Comparison of ENCODE assay signal across 1 cellular context in the genomic region with DNA sequence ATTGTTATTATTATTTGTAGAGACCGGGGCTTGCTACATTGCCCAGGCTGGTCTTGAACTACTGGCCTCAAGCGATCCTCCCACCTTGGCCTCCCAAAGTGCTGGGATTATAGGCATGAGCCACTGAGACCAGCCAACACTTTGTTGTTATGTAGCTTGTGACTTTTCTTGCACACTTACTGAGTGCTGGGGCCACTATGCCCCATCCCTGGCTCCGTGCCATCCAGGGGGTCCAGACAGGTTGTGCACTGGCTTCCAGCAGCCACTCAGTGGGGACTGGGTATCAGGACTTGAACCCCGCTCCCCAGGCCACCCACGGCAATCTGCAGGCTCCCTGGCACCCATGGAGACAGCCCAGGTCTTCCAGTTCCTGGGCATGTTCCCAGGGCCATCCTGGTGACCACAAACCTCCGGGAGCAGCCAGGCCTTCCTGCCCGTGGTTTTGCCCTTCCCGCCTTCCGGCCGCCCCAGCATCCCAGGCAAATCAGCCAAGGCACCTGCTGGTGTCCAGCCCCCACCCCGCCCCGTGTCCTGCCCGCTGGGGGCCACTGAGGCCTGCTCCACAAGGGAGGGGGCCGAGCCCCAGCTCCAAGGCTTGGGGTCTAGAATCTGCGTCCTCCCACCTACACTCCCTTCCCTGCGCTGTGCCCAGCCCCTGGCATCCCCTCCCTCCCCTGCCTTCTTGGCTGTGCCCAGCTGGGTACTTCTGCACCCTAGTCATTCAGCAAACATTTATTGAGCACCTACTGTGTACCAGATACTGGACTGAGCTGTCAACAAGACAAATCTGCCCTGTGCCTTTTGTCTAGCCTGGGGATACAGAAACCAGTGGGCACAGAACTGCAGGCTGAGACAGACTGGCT.
TF ChIP-seq lines count a peak whose summit lies in the region.

No MANE protein-coding gene starts in this region.

TF ChIP-seq in HepG2, 621 proteins besides CTCF, POLR2A, EP300 and RAD21 (continued from another document and continues in another):
- peak; percentile 74 for TF ChIP-seq AFF4 (CRISPR knock-in tag; IDR thresholded peaks at IDR 0.05)
- TF ChIP-seq ZKSCAN1 (IDR thresholded peaks at IDR 0.05; ENCODE audit: low read length): no peak
- TF ChIP-seq, protein P1, sequence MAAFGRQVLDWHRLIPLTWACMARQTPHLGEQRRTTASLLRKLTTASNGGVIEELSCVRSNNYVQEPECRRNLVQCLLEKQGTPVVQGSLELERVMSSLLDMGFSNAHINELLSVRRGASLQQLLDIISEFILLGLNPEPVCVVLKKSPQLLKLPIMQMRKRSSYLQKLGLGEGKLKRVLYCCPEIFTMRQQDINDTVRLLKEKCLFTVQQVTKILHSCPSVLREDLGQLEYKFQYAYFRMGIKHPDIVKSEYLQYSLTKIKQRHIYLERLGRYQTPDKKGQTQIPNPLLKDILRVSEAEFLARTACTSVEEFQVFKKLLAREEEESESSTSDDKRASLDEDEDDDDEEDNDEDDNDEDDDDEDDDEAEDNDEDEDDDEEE (CRISPR knock-in tag; IDR thresholded peaks at IDR 0.05): no peak
- TF ChIP-seq ZSCAN30 (CRISPR knock-in tag; IDR thresholded peaks at IDR 0.05): no peak
- no peak for TF ChIP-seq ZNF674 (CRISPR knock-in tag; IDR thresholded peaks at IDR 0.05; ENCODE audit: low read depth)
- TF ChIP-seq ZNF644 (CRISPR knock-in tag; IDR thresholded peaks at IDR 0.05; ENCODE audit: low read depth): 0 out of 2 replicates have a peak, but pooled peaks have one; percentile 42
- no peak for TF ChIP-seq ZNF264 (CRISPR knock-in tag; IDR thresholded peaks at IDR 0.05)
- no peak for TF ChIP-seq ZFAT (CRISPR knock-in tag; conservative IDR thresholded peaks at IDR 0.05)
- no peak for TF ChIP-seq FOXK1 (CRISPR knock-in tag; IDR thresholded peaks at IDR 0.05; ENCODE audit: borderline replicate concordance, low read depth)
- TF ChIP-seq RELA (CRISPR knock-in tag; IDR thresholded peaks at IDR 0.05): no peak
- TF ChIP-seq PLSCR1 (CRISPR knock-in tag; IDR thresholded peaks at IDR 0.05; ENCODE audit: borderline replicate concordance): no peak
- TF ChIP-seq ZNF383 (CRISPR knock-in tag; IDR thresholded peaks at IDR 0.05; ENCODE audit: borderline replicate concordance): no peak
- TF ChIP-seq, protein P2, sequence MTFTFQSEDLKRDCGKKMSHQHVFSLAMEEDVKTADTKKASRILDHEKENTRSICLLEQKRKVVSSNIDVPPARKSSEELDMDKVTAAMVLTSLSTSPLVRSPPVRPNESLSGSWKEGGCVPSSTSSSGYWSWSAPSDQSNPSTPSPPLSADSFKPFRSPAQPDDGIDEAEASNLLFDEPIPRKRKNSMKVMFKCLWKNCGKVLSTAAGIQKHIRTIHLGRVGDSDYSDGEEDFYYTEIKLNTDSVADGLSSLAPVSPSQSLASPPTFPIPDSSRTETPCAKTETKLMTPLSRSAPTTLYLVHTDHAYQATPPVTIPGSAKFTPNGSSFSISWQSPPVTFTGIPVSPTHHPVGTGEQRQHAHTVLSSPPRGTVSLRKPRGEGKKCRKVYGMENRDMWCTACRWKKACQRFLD (CRISPR knock-in tag; IDR thresholded peaks at IDR 0.05; ENCODE audit: borderline replicate concordance): no peak
- TF ChIP-seq SMARCE1 (IDR thresholded peaks at IDR 0.05; ENCODE audit: borderline replicate concordance): no peak
- no peak for TF ChIP-seq ZNF460 (CRISPR knock-in tag; IDR thresholded peaks at IDR 0.05; ENCODE audit: borderline replicate concordance)
- TF ChIP-seq ZNF292 (CRISPR knock-in tag; IDR thresholded peaks at IDR 0.05; ENCODE audit: borderline replicate concordance, low read depth): peak; percentile 58
- TF ChIP-seq ARHGAP35 (CRISPR knock-in tag; IDR thresholded peaks at IDR 0.05; ENCODE audit: borderline replicate concordance): no peak
- TF ChIP-seq ZFP36L1 (CRISPR knock-in tag; IDR thresholded peaks at IDR 0.05): no peak
- TF ChIP-seq CHD4 (IDR thresholded peaks at IDR 0.05; ENCODE audit: borderline replicate concordance, low read length): no peak; the same call in 1 of the 2 replicates
- TF ChIP-seq, protein P3, sequence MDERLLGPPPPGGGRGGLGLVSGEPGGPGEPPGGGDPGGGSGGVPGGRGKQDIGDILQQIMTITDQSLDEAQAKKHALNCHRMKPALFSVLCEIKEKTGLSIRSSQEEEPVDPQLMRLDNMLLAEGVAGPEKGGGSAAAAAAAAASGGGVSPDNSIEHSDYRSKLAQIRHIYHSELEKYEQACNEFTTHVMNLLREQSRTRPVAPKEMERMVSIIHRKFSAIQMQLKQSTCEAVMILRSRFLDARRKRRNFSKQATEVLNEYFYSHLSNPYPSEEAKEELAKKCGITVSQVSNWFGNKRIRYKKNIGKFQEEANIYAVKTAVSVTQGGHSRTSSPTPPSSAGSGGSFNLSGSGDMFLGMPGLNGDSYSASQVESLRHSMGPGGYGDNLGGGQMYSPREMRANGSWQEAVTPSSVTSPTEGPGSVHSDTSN (CRISPR knock-in tag; IDR thresholded peaks at IDR 0.05): no peak
- no peak for TF ChIP-seq ZNF34 (CRISPR knock-in tag; IDR thresholded peaks at IDR 0.05; ENCODE audit: borderline replicate concordance)
- no peak for TF ChIP-seq MYNN (CRISPR knock-in tag; IDR thresholded peaks at IDR 0.05; ENCODE audit: low read depth)
- TF ChIP-seq, protein P4, sequence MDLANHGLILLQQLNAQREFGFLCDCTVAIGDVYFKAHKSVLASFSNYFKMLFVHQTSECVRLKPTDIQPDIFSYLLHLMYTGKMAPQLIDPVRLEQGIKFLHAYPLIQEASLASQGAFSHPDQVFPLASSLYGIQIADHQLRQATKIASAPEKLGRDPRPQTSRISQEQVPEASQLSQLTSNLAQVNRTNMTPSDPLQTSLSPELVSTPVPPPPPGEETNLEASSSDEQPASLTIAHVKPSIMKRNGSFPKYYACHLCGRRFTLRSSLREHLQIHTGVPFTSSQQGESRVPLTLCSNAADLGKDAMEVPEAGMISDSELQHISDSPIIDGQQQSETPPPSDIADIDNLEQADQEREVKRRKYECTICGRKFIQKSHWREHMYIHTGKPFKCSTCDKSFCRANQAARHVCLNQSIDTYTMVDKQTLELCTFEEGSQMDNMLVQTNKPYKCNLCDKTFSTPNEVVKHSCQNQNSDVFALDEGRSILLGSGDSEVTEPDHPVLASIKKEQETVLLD (CRISPR knock-in tag; IDR thresholded peaks at IDR 0.05; ENCODE audit: low read depth): no peak
- no peak for TF ChIP-seq ZNF780A (CRISPR knock-in tag; IDR thresholded peaks at IDR 0.05)
- TF ChIP-seq ZNF605 (CRISPR knock-in tag; IDR thresholded peaks at IDR 0.05): no peak
- no peak for TF ChIP-seq ZNF784 (CRISPR knock-in tag; IDR thresholded peaks at IDR 0.05; ENCODE audit: borderline replicate concordance)
- no peak for TF ChIP-seq SNAPC2 (CRISPR knock-in tag; IDR thresholded peaks at IDR 0.05)
- no peak for TF ChIP-seq NKX3-1 (CRISPR knock-in tag; IDR thresholded peaks at IDR 0.05)
- TF ChIP-seq, protein P5, sequence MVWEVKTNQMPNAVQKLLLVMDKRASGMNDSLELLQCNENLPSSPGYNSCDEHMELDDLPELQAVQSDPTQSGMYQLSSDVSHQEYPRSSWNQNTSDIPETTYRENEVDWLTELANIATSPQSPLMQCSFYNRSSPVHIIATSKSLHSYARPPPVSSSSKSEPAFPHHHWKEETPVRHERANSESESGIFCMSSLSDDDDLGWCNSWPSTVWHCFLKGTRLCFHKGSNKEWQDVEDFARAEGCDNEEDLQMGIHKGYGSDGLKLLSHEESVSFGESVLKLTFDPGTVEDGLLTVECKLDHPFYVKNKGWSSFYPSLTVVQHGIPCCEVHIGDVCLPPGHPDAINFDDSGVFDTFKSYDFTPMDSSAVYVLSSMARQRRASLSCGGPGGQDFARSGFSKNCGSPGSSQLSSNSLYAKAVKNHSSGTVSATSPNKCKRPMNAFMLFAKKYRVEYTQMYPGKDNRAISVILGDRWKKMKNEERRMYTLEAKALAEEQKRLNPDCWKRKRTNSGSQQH (CRISPR knock-in tag; IDR thresholded peaks at IDR 0.05; ENCODE audit: low read depth): no peak
- no peak for TF ChIP-seq NR2F1 (CRISPR knock-in tag; IDR thresholded peaks at IDR 0.05)
- peak; percentile 57; the same call in 1 of the 2 replicates for TF ChIP-seq NCOA2 (CRISPR knock-in tag; IDR thresholded peaks at IDR 0.05)
- TF ChIP-seq ZBTB3 (CRISPR knock-in tag; IDR thresholded peaks at IDR 0.05; ENCODE audit: borderline replicate concordance, low read depth): no peak
- no peak for TF ChIP-seq PPARG (CRISPR knock-in tag; conservative IDR thresholded peaks at IDR 0.05)
- TF ChIP-seq SUZ12 (IDR thresholded peaks at IDR 0.05; ENCODE audit: low read depth, low read length): no peak
- peak; percentile 82; the same call in 1 of the 2 replicates for TF ChIP-seq ZNF768 (CRISPR knock-in tag; IDR thresholded peaks at IDR 0.05)
- no peak for TF ChIP-seq MIER2 (CRISPR knock-in tag; IDR thresholded peaks at IDR 0.05)
- TF ChIP-seq MEIS1 (CRISPR knock-in tag; IDR thresholded peaks at IDR 0.05; ENCODE audit: borderline replicate concordance): no peak
- TF ChIP-seq RBM22 (optimal IDR thresholded peaks at IDR 0.05; ENCODE audit: low read length): no peak
- no peak for TF ChIP-seq ZNF672 (CRISPR knock-in tag; IDR thresholded peaks at IDR 0.05)
- TF ChIP-seq, protein P6, sequence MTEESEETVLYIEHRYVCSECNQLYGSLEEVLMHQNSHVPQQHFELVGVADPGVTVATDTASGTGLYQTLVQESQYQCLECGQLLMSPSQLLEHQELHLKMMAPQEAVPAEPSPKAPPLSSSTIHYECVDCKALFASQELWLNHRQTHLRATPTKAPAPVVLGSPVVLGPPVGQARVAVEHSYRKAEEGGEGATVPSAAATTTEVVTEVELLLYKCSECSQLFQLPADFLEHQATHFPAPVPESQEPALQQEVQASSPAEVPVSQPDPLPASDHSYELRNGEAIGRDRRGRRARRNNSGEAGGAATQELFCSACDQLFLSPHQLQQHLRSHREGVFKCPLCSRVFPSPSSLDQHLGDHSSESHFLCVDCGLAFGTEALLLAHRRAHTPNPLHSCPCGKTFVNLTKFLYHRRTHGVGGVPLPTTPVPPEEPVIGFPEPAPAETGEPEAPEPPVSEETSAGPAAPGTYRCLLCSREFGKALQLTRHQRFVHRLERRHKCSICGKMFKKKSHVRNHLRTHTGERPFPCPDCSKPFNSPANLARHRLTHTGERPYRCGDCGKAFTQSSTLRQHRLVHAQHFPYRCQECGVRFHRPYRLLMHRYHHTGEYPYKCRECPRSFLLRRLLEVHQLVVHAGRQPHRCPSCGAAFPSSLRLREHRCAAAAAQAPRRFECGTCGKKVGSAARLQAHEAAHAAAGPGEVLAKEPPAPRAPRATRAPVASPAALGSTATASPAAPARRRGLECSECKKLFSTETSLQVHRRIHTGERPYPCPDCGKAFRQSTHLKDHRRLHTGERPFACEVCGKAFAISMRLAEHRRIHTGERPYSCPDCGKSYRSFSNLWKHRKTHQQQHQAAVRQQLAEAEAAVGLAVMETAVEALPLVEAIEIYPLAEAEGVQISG (CRISPR knock-in tag; IDR thresholded peaks at IDR 0.05): no peak
- TF ChIP-seq EHMT2 (IDR thresholded peaks at IDR 0.05; ENCODE audit: borderline replicate concordance, low read depth, low read length): no peak
- TF ChIP-seq ERF (CRISPR knock-in tag; IDR thresholded peaks at IDR 0.05): no peak
- TF ChIP-seq ZNF337 (CRISPR knock-in tag; IDR thresholded peaks at IDR 0.05; ENCODE audit: borderline replicate concordance, low read depth): no peak
- TF ChIP-seq ZNF513 (CRISPR knock-in tag; conservative IDR thresholded peaks at IDR 0.05): no peak
- no peak for TF ChIP-seq HOXA5 (CRISPR knock-in tag; IDR thresholded peaks at IDR 0.05)
- TF ChIP-seq ADNP (CRISPR knock-in tag; IDR thresholded peaks at IDR 0.05): no peak; the same call in 1 of the 2 replicates
